40 cellular contexts compared by ENCODE assay signal in the genomic region with DNA sequence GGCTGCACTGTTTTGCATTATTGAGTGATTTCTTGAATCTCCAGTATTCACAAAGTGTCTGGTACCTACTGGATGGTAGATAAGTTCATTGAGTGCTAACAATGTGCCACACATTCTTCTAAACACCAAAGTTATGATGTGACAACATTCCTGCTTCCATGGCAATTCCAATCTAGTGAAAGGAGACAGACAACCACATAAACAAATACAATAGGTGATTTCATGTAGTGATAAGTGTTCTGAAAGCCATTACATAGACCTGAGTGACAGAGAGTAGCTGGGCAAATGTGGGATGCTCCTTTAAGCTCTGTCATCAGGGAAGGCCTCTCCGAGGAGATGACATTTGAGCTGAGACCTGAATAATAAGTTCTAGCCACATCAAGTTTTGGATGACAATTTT.
"Had no signal": no experiment of that assay in that cellular context is flagged by ENCODE, and none has a peak within 500 bp of the region (broad histone marks: within the 10 kb centered on the region; RNA-seq: fewer than 3 reads in every experiment).

No MANE protein-coding gene starts in this region.

- ATAC-seq: activated naive CD4-positive, alpha-beta T cell treated with anti-CD3 and anti-CD28 coated beads, Interleukin-2, amount 50 U/mL, for 72 hours; activated naive CD8-positive, alpha-beta T cell treated with anti-CD3 and anti-CD28 coated beads, Interleukin-2, amount 50 U/mL, for 24 hours; activated T-cell treated with anti-CD3 and anti-CD28 coated beads, Interleukin-2, amount 50 U/mL, for 4 hours; activated T-cell treated with anti-CD3 and anti-CD28 coated beads, Interleukin-2, amount 50 U/mL, for 72 hours; activated T-helper 17 cell treated with anti-CD3 and anti-CD28 coated beads, Interleukin-2, amount 50 U/mL, for 72 hours; body of pancreas had no signal

- DNase-seq: activated effector memory CD4-positive, alpha-beta T cell treated with anti-CD3 and anti-CD28 coated beads, Interleukin-2, amount 50 U/mL, for 16 hours; activated effector memory CD4-positive, alpha-beta T cell treated with Interleukin-2 at 50 U/mL for 16 hours; activated gamma-delta T cell; activated gamma-delta T cell treated with Interleukin-2 at 50 U/mL for 16 hours; activated naive CD4-positive, alpha-beta T cell; activated naive CD4-positive, alpha-beta T cell treated with anti-CD3 and anti-CD28 coated beads for 36 hours; activated naive CD4-positive, alpha-beta T cell treated with anti-CD3 and anti-CD28 coated beads, Interleukin-2, amount 10 ng/mL, durations not matched to agents 7 days and 5 days; activated naive CD4-positive, alpha-beta T cell treated with anti-CD3 and anti-CD28 coated beads, Interleukin-2, amount 50 U/mL, for 16 hours; activated naive CD4-positive, alpha-beta T cell treated with Interleukin-2 at 50 U/mL for 16 hours; activated naive CD8-positive, alpha-beta T cell treated with anti-CD3 and anti-CD28 coated beads for 36 hours; activated naive CD8-positive, alpha-beta T cell treated with anti-CD3 and anti-CD28 coated beads, Interleukin-2, amount 10 ng/mL, durations not matched to agents 7 days and 5 days; activated naive CD8-positive, alpha-beta T cell treated with anti-CD3 and anti-CD28 coated beads, Interleukin-2, amount 50 U/mL, for 24 hours; activated T-cell treated with anti-CD3 and anti-CD28 coated beads for 4 hours; activated T-cell treated with anti-CD3 and anti-CD28 coated beads, Interleukin-2, amount 50 U/mL, for 1 hour; activated T-cell treated with anti-CD3 and anti-CD28 coated beads, Interleukin-2, amount 50 U/mL, for 24 hours; activated T-cell treated with anti-CD3 and anti-CD28 coated beads, Interleukin-2, amount 50 U/mL, for 4 hours; activated T-cell treated with anti-CD3 and anti-CD28 coated beads, Interleukin-2, amount 50 U/mL, for 48 hours; activated T-cell treated with anti-CD3 and anti-CD28 coated beads, Interleukin-2, amount 50 U/mL, for 72 hours; adrenal gland; amniotic stem cell; amygdala; anterior cingulate cortex; aorta; body of pancreas; brain microvascular endothelial cell; caudate nucleus; central memory CD4-positive, alpha-beta T cell; cerebellar nuclear complex had no signal

- H3K4me1 Mint-ChIP-seq: activated naive CD4-positive, alpha-beta T cell treated with anti-CD3 and anti-CD28 coated beads, Interleukin-2, amount 10 ng/mL, durations not matched to agents 7 days and 5 days; activated naive CD4-positive, alpha-beta T cell treated with anti-CD3 and anti-CD28 coated beads, Interleukin-2, amount 50 U/mL, for 24 hours; activated naive CD8-positive, alpha-beta T cell treated with anti-CD3 and anti-CD28 coated beads for 36 hours; activated naive CD8-positive, alpha-beta T cell treated with anti-CD3 and anti-CD28 coated beads, Interleukin-2, amount 10 ng/mL, durations not matched to agents 7 days and 5 days; activated naive CD8-positive, alpha-beta T cell treated with anti-CD3 and anti-CD28 coated beads, Interleukin-2, amount 50 U/mL, for 24 hours; activated T-helper 17 cell treated with anti-CD3 and anti-CD28 coated beads, Interleukin-2, amount 50 U/mL, for 72 hours; central memory CD8-positive, alpha-beta T cell had no signal

- H3K4me1 ChIP-seq: adrenal gland, body of pancreas, breast epithelium had no signal

- H3K9me3 Mint-ChIP-seq: activated naive CD4-positive, alpha-beta T cell treated with anti-CD3 and anti-CD28 coated beads for 36 hours; activated naive CD4-positive, alpha-beta T cell treated with anti-CD3 and anti-CD28 coated beads, Interleukin-2, amount 10 ng/mL, durations not matched to agents 7 days and 5 days; activated naive CD4-positive, alpha-beta T cell treated with anti-CD3 and anti-CD28 coated beads, Interleukin-2, amount 50 U/mL, for 24 hours; activated naive CD4-positive, alpha-beta T cell treated with anti-CD3 and anti-CD28 coated beads, Interleukin-2, amount 50 U/mL, for 72 hours; activated naive CD8-positive, alpha-beta T cell treated with anti-CD3 and anti-CD28 coated beads for 36 hours; activated naive CD8-positive, alpha-beta T cell treated with anti-CD3 and anti-CD28 coated beads, Interleukin-2, amount 50 U/mL, for 24 hours; activated T-cell treated with anti-CD3 and anti-CD28 coated beads, Interleukin-2, amount 50 U/mL, for 24 hours; activated T-cell treated with anti-CD3 and anti-CD28 coated beads, Interleukin-2, amount 50 U/mL, for 4 hours; activated T-cell treated with anti-CD3 and anti-CD28 coated beads, Interleukin-2, amount 50 U/mL, for 72 hours; activated T-helper 1 cell treated with anti-CD3 and anti-CD28 coated beads, Interleukin-12 subunit alpha, Interleukin-12 subunit beta, Interleukin-2, Interleukin-4 antibody, amounts not matched to agents 30 ng/mL and 10 ng/mL and 1 ng/mL, durations not matched to agents 14 hours and 24 hours and 36 hours; activated T-helper 17 cell treated with anti-CD3 and anti-CD28 coated beads, Interleukin-2, amount 50 U/mL, for 72 hours; activated T-helper 2 cell treated with anti-CD3 and anti-CD28 coated beads, Interferon-gamma antibody, Interleukin-2, Interleukin-4, amounts not matched to agents 10 μg/mL and 5 μg/mL and 100 μg/mL, durations not matched to agents 14 hours and 24 hours and 36 hours; central memory CD8-positive, alpha-beta T cell had no signal

- H3K27me3 ChIP-seq: adrenal gland, ascending aorta, body of pancreas, brain microvascular endothelial cell, breast epithelium, cardiac muscle cell had no signal

- H3K27ac ChIP-seq: adrenal gland, ascending aorta, body of pancreas, brain microvascular endothelial cell, breast epithelium, cardiac muscle cell had no signal

- FAIRE-seq: astrocyte, bronchial epithelial cell had no signal

- H3K27me3 Mint-ChIP-seq: activated naive CD4-positive, alpha-beta T cell treated with anti-CD3 and anti-CD28 coated beads, Interleukin-2, amount 10 ng/mL, durations not matched to agents 7 days and 5 days; activated naive CD4-positive, alpha-beta T cell treated with anti-CD3 and anti-CD28 coated beads, Interleukin-2, amount 50 U/mL, for 24 hours; activated naive CD8-positive, alpha-beta T cell treated with anti-CD3 and anti-CD28 coated beads for 36 hours; activated T-cell treated with anti-CD3 and anti-CD28 coated beads, Interleukin-2, amount 50 U/mL, for 24 hours; activated T-helper 17 cell treated with anti-CD3 and anti-CD28 coated beads, Interleukin-2, amount 50 U/mL, for 72 hours; central memory CD8-positive, alpha-beta T cell had no signal

- H3K36me3 Mint-ChIP-seq: activated naive CD4-positive, alpha-beta T cell treated with anti-CD3 and anti-CD28 coated beads, Interleukin-2, amount 10 ng/mL, durations not matched to agents 7 days and 5 days; activated naive CD4-positive, alpha-beta T cell treated with anti-CD3 and anti-CD28 coated beads, Interleukin-2, amount 50 U/mL, for 24 hours; activated naive CD4-positive, alpha-beta T cell treated with anti-CD3 and anti-CD28 coated beads, Interleukin-2, amount 50 U/mL, for 72 hours; activated naive CD8-positive, alpha-beta T cell; activated naive CD8-positive, alpha-beta T cell treated with anti-CD3 and anti-CD28 coated beads for 36 hours had no signal

- H3K27ac Mint-ChIP-seq: activated naive CD4-positive, alpha-beta T cell treated with anti-CD3 and anti-CD28 coated beads for 36 hours; activated naive CD4-positive, alpha-beta T cell treated with anti-CD3 and anti-CD28 coated beads, Interleukin-2, amount 10 ng/mL, durations not matched to agents 7 days and 5 days; activated naive CD4-positive, alpha-beta T cell treated with anti-CD3 and anti-CD28 coated beads, Interleukin-2, amount 50 U/mL, for 24 hours; activated naive CD4-positive, alpha-beta T cell treated with anti-CD3 and anti-CD28 coated beads, Interleukin-2, amount 50 U/mL, for 72 hours; activated naive CD8-positive, alpha-beta T cell; activated naive CD8-positive, alpha-beta T cell treated with anti-CD3 and anti-CD28 coated beads for 36 hours; activated naive CD8-positive, alpha-beta T cell treated with anti-CD3 and anti-CD28 coated beads, Interleukin-2, amount 10 ng/mL, durations not matched to agents 7 days and 5 days; activated naive CD8-positive, alpha-beta T cell treated with anti-CD3 and anti-CD28 coated beads, Interleukin-2, amount 50 U/mL, for 24 hours; activated T-cell treated with anti-CD3 and anti-CD28 coated beads, Interleukin-2, amount 50 U/mL, for 24 hours; activated T-cell treated with anti-CD3 and anti-CD28 coated beads, Interleukin-2, amount 50 U/mL, for 72 hours; activated T-helper 1 cell treated with anti-CD3 and anti-CD28 coated beads, Interleukin-12 subunit alpha, Interleukin-12 subunit beta, Interleukin-2, Interleukin-4 antibody, amounts not matched to agents 30 ng/mL and 10 ng/mL and 1 ng/mL, durations not matched to agents 14 hours and 24 hours and 36 hours; activated T-helper 17 cell treated with anti-CD3 and anti-CD28 coated beads, Interleukin-2, amount 50 U/mL, for 72 hours; activated T-helper 2 cell treated with anti-CD3 and anti-CD28 coated beads, Interferon-gamma antibody, Interleukin-2, Interleukin-4, amounts not matched to agents 10 μg/mL and 5 μg/mL and 100 μg/mL, durations not matched to agents 14 hours and 24 hours and 36 hours had no signal

- H3K9me3 ChIP-seq: adrenal gland, ascending aorta, body of pancreas, breast epithelium had no signal

- H3K4me3 ChIP-seq: adrenal gland, ascending aorta, body of pancreas, breast epithelium, cardiac muscle cell had no signal

- H3K36me3 ChIP-seq: adrenal gland, ascending aorta, brain microvascular endothelial cell, breast epithelium, cardiac muscle cell had no signal

- H3K4me3 Mint-ChIP-seq: activated naive CD4-positive, alpha-beta T cell treated with anti-CD3 and anti-CD28 coated beads for 36 hours; activated naive CD4-positive, alpha-beta T cell treated with anti-CD3 and anti-CD28 coated beads, Interleukin-2, amount 10 ng/mL, durations not matched to agents 7 days and 5 days; activated naive CD4-positive, alpha-beta T cell treated with anti-CD3 and anti-CD28 coated beads, Interleukin-2, amount 50 U/mL, for 24 hours; activated naive CD8-positive, alpha-beta T cell; activated naive CD8-positive, alpha-beta T cell treated with anti-CD3 and anti-CD28 coated beads for 36 hours; activated naive CD8-positive, alpha-beta T cell treated with anti-CD3 and anti-CD28 coated beads, Interleukin-2, amount 10 ng/mL, durations not matched to agents 7 days and 5 days; activated naive CD8-positive, alpha-beta T cell treated with anti-CD3 and anti-CD28 coated beads, Interleukin-2, amount 50 U/mL, for 24 hours; activated T-cell treated with anti-CD3 and anti-CD28 coated beads, Interleukin-2, amount 50 U/mL, for 24 hours; activated T-cell treated with anti-CD3 and anti-CD28 coated beads, Interleukin-2, amount 50 U/mL, for 4 hours; activated T-cell treated with anti-CD3 and anti-CD28 coated beads, Interleukin-2, amount 50 U/mL, for 72 hours; activated T-helper 1 cell treated with anti-CD3 and anti-CD28 coated beads, Interleukin-12 subunit alpha, Interleukin-12 subunit beta, Interleukin-2, Interleukin-4 antibody, amounts not matched to agents 30 ng/mL and 10 ng/mL and 1 ng/mL, durations not matched to agents 14 hours and 24 hours and 36 hours; activated T-helper 17 cell treated with anti-CD3 and anti-CD28 coated beads, Interleukin-2, amount 50 U/mL, for 72 hours; central memory CD8-positive, alpha-beta T cell had no signal
